22 cellular contexts compared by ENCODE assay signal in genomic region chr12:115813256-115813655, GRCh38.
"Had no signal": no experiment of that assay in that cellular context is flagged by ENCODE, and none has a peak within 500 bp of the region (broad histone marks: within the 10 kb centered on the region; RNA-seq: fewer than 3 reads in every experiment).

No MANE protein-coding gene starts in this region.

- H3K36me3 ChIP-seq: MG63 had no signal

- H3K36me3 Mint-ChIP-seq: T-cell had no signal

- DNase-seq: KBM-7, MG63, NCI-H1092, NCI-H1105 treated with DMSO at 0.1 percent for 48 hours, NCI-H1417 treated with DMSO at 0.1 percent for 48 hours, NCI-H146, NCI-H1694 treated with DMSO at 0.1 percent for 48 hours, NCI-H1930, NCI-H2081, NCI-H2107, NCI-H226, NCI-H446, NCI-H510A, NCI-H524 treated with DMSO at 0.1 percent for 48 hours, NCI-H69, NCI-H774, SHP77, SK-N-SH, SW 1271, T-cell had no signal

- H3K9me3 ChIP-seq: MG63, SK-N-SH had no signal

- ATAC-seq: Panc1, T-cell had no signal

- H3K4me1 Mint-ChIP-seq: T-cell had no signal

- H3K27ac Mint-ChIP-seq: T-cell had no signal

- H3K4me2 ChIP-seq: SK-N-SH had no signal

- H3K4me3 ChIP-seq: MG63 had no signal

- H3K27ac ChIP-seq: RWPE1 had no signal

- H3K4me3 Mint-ChIP-seq: T-cell had no signal

- H3K9ac ChIP-seq: SK-N-SH had no signal
